Comparison of ENCODE assay signal across 26 cellular contexts in the genomic region with DNA sequence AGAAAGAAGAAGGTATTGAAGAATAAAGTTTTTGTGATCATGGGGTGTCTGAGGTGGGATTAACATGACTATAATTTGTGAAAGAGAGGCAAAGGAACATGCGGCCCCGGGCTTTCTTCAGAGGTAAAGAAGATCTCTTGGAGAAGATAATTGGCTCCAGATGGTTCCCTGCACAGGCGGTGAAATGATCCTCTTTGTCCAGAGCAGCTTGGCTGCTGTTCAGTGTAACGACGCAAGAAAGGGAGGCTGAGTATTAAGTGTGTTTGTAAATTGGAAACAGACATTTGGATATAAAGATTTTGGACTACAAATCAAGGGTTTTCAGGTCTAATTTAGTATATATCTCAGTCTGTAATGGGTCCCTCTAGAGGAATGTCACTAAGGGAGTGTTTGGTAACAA. TPM values are rescaled to one million over a fixed set of nuclear protein-coding genes. Genes with fewer than 3 reads are reported as not detected.
DNase-seq lines count a peak whose midpoint lies in the region; ATAC-seq and TF ChIP-seq lines count a peak whose summit lies in the region.
"Had no signal": no experiment of that assay in that cellular context is flagged by ENCODE, and none has a peak within 500 bp of the region (broad histone marks: within the 10 kb centered on the region; RNA-seq: fewer than 3 reads in every experiment).

No MANE protein-coding gene starts in this region.

- H3K27ac Mint-ChIP-seq in MCF 10A (ENCODE audit: low read depth, unreplicated experiment) = peak overlapping the region; percentile 1
- H3K27ac Mint-ChIP-seq in activated CD4-positive, alpha-beta T cell treated with anti-CD3 and anti-CD28 coated beads for 36 hours = no peak overlapping the region
- H3K27ac Mint-ChIP-seq: activated CD8-positive, alpha-beta T cell treated with anti-CD3 and anti-CD28 coated beads, Interleukin-2, amount 10 ng/mL, durations not matched to agents 7 days and 5 days; immature natural killer cell; natural killer cell; progenitor cell of endocrine pancreas had no signal

- H3K9ac ChIP-seq in mammary epithelial cell (ENCODE audit: insufficient read depth, low read length) (no peak overlapping the region), SK-N-MC (ENCODE audit: insufficient read length) (no peak overlapping the region)

- H3K4me1 ChIP-seq in mammary epithelial cell (ENCODE audit: insufficient read depth, low read length) = no peaks in the 10 kb centered on the region
- no peaks in the 10 kb centered on the region for H3K4me1 ChIP-seq in hepatocyte (ENCODE audit: insufficient read depth)
- H3K4me1 ChIP-seq: lower lobe of right lung, upper lobe of right lung had no signal

- H3K4me3 Mint-ChIP-seq in MCF 10A (ENCODE audit: unreplicated experiment) = no peak overlapping the region
- H3K4me3 Mint-ChIP-seq in activated CD4-positive, alpha-beta T cell treated with anti-CD3 and anti-CD28 coated beads for 36 hours = no peak overlapping the region
- H3K4me3 Mint-ChIP-seq: activated CD8-positive, alpha-beta T cell treated with anti-CD3 and anti-CD28 coated beads, Interleukin-2, amount 10 ng/mL, durations not matched to agents 7 days and 5 days; immature natural killer cell; natural killer cell had no signal

- peaks cover 11% of the 10 kb centered on the region for H3K27me3 Mint-ChIP-seq in MCF 10A (ENCODE audit: insufficient read depth, unreplicated experiment)
- H3K27me3 Mint-ChIP-seq in activated CD4-positive, alpha-beta T cell treated with anti-CD3 and anti-CD28 coated beads for 36 hours = peaks cover 6% of the 10 kb centered on the region

- H3K79me2 ChIP-seq in mammary epithelial cell (ENCODE audit: insufficient read depth, low read length) (no peaks in the 10 kb centered on the region), hepatocyte (no peaks in the 10 kb centered on the region)

- no TSS peak for BruUV-seq in MCF 10A (replicated peaks; lab: Mats Ljungman, UMichigan)
- no TSS peak for BruUV-seq in mammary epithelial cell (replicated peaks; lab: Mats Ljungman, UMichigan)

- CTCF ChIA-PET in MCF 10A (lab: Yijun Ruan, JAX) = no interaction called here
- CTCF ChIA-PET in mammary epithelial cell (lab: Charles Lee; ENCODE audit: low non-redundant PET) = no interaction called here
- CTCF ChIA-PET in activated CD4-positive, alpha-beta T cell treated with anti-CD3 and anti-CD28 coated beads for 36 hours (lab: Charles Lee) = no interaction called here

- no peak for TF ChIP-seq CTCF in MCF 10A (IDR thresholded peaks at IDR 0.05; ENCODE audit: unreplicated experiment)
- no peak for TF ChIP-seq CTCF in mammary epithelial cell (conservative IDR thresholded peaks at IDR 0.05 in 1 of 2, IDR thresholded peaks at IDR 0.05 in 1 of 2; ENCODE audit: extremely low read depth in 1 of 2, insufficient read depth in 1 of 2, low read depth in 1 of 2, low read length in 2 of 2)
- TF ChIP-seq CTCF in hepatocyte (IDR thresholded peaks at IDR 0.05; ENCODE audit: poor library complexity) = no peak

- H3K9me2 ChIP-seq in hepatocyte (replicated peaks; ENCODE audit: insufficient read depth) = no peaks in the 10 kb centered on the region

- no peak overlapping the region for H3K4me3 ChIP-seq in mammary epithelial cell (replicated peaks in 1 of 3; ENCODE audit: insufficient read depth in 1 of 3, low read depth in 2 of 3, low read length in 3 of 3)
- peak overlapping the region; percentile 56 for H3K4me3 ChIP-seq in SK-N-MC
- no peak overlapping the region for H3K4me3 ChIP-seq in hepatocyte
- H3K4me3 ChIP-seq: lower lobe of right lung, upper lobe of right lung had no signal

- H4K20me1 ChIP-seq in mammary epithelial cell (ENCODE audit: insufficient read depth, low read length) (no peaks in the 10 kb centered on the region), hepatocyte (ENCODE audit: insufficient read depth, poor library complexity, severe bottlenecking) (no peaks in the 10 kb centered on the region)

- no peaks in the 10 kb centered on the region for H3K27me3 ChIP-seq in mammary epithelial cell (ENCODE audit: insufficient read depth, low read length)
- no peaks in the 10 kb centered on the region for H3K27me3 ChIP-seq in hepatocyte
- H3K27me3 ChIP-seq: upper lobe of right lung had no signal

- H3K4me2 ChIP-seq in mammary epithelial cell (ENCODE audit: insufficient read depth, low read depth, low read length) (no peak overlapping the region), hepatocyte (no peak overlapping the region)

- H3K4me1 Mint-ChIP-seq in MCF 10A (ENCODE audit: insufficient read depth, unreplicated experiment) = no peaks in the 10 kb centered on the region
- no peaks in the 10 kb centered on the region for H3K4me1 Mint-ChIP-seq in activated CD4-positive, alpha-beta T cell treated with anti-CD3 and anti-CD28 coated beads for 36 hours
- H3K4me1 Mint-ChIP-seq: immature natural killer cell, natural killer cell had no signal

- in situ Hi-C loops in mammary epithelial cell (cut with MboI; ENCODE audit: low sequenced_read_pairs in 2 of 2) = loop anchor here in 1 of 2 donors (25.0 kb wide), 1 partner anchor 555 kb away; no protein-coding TSS in a partner anchor

- POLR2A ChIA-PET in MCF 10A (lab: Yijun Ruan, JAX) = no interaction called here
- POLR2A ChIA-PET in activated CD4-positive, alpha-beta T cell treated with anti-CD3 and anti-CD28 coated beads for 36 hours (lab: Charles Lee) = no interaction called here

- H3K9me3 ChIP-seq in mammary epithelial cell (replicated peaks; ENCODE audit: insufficient read depth, low read length) (no peaks in the 10 kb centered on the region), SK-N-MC (ENCODE audit: low read depth, low read length) (no peaks in the 10 kb centered on the region), hepatocyte (ENCODE audit: low read depth) (no peaks in the 10 kb centered on the region)
- H3K9me3 ChIP-seq: lower lobe of right lung, upper lobe of right lung had no signal

- H2AFZ ChIP-seq in mammary epithelial cell (ENCODE audit: low read depth, low read length) = no peak overlapping the region
- no peak overlapping the region for H2AFZ ChIP-seq in hepatocyte

- H3K36me3 ChIP-seq in mammary epithelial cell (ENCODE audit: insufficient read depth, low read length) (no peaks in the 10 kb centered on the region), SK-N-MC (ENCODE audit: insufficient read depth, low read length) (no peaks in the 10 kb centered on the region), hepatocyte (replicated peaks; ENCODE audit: insufficient read depth, low read depth) (no peaks in the 10 kb centered on the region)
- H3K36me3 ChIP-seq: lower lobe of right lung, upper lobe of right lung had no signal

- DNase-seq in MCF 10A (ENCODE audit: unreplicated experiment) (no peak), mammary epithelial cell (no peak), SK-N-MC (ENCODE audit: low read depth, low spot score) (peak; percentile 76), hepatocyte (ENCODE audit: low spot score) (peak; percentile 27), T-helper 9 cell (no peak)
- DNase-seq in stimulated activated CD8-positive, alpha-beta memory T cell treated with anti-CD3 and anti-CD28 coated beads, Interleukin-4, amount 100 ng/mL, for 48 hours = no peak
- DNase-seq in activated CD8-positive, alpha-beta memory T cell treated with anti-CD3 and anti-CD28 coated beads, Interleukin-2, amount 50 U/mL, for 48 hours = no peak
- DNase-seq in activated CD4-positive, alpha-beta T cell treated with anti-CD3 and anti-CD28 coated beads for 36 hours = no peak
- DNase-seq: activated CD8-positive, alpha-beta T cell treated with anti-CD3 and anti-CD28 coated beads, Interleukin-2, amount 10 ng/mL, durations not matched to agents 7 days and 5 days; amygdala; GDM1; glutamatergic neuron; immature natural killer cell; Karpas-422; lower lobe of right lung; natural killer cell; NCI-H1105 treated with DMSO at 0.1 percent for 48 hours; PC-3; stimulated activated CD4-positive, alpha-beta T cell treated with anti-CD3 and anti-CD28 coated beads, Interleukin-12 subunit alpha, Interleukin-12 subunit beta, amount 100 ng/mL, for 4 hours; stimulated activated naive CD4-positive, alpha-beta T cell treated with Interleukin-2 at 50 U/mL for 16 hours; upper lobe of right lung had no signal

- ATAC-seq in activated CD4-positive, alpha-beta T cell treated with anti-CD3 and anti-CD28 coated beads for 36 hours = no peak
- ATAC-seq: activated CD8-positive, alpha-beta T cell treated with anti-CD3 and anti-CD28 coated beads, Interleukin-2, amount 10 ng/mL, durations not matched to agents 7 days and 5 days; lower lobe of right lung; natural killer cell; PC-3; upper lobe of right lung had no signal

- H3K27ac ChIP-seq in mammary epithelial cell (ENCODE audit: insufficient read depth, low read depth, low read length) (no peak overlapping the region), SK-N-MC (peak overlapping the region; percentile 16; the same call in 1 of the 2 replicates), hepatocyte (peak overlapping the region; percentile 7)
- H3K27ac ChIP-seq: lower lobe of right lung, upper lobe of right lung, VCaP had no signal

- dilution Hi-C loops in mammary epithelial cell (cut with HindIII; ENCODE audit: low sequenced_read_pairs) = no loop called here

- H3K9me3 Mint-ChIP-seq in MCF 10A (ENCODE audit: unreplicated experiment) = no peaks in the 10 kb centered on the region
- no peaks in the 10 kb centered on the region for H3K9me3 Mint-ChIP-seq in activated CD4-positive, alpha-beta T cell treated with anti-CD3 and anti-CD28 coated beads for 36 hours (ENCODE audit: low read depth)
- H3K9me3 Mint-ChIP-seq: natural killer cell had no signal

- 88% methylated on average over 5 of the region's 5 CpGs for WGBS in mammary epithelial cell (ENCODE audit: low coverage, missing lambda C conversion rate)
- WGBS in hepatocyte (ENCODE audit: low lambda C conversion rate, missing lambda C conversion rate) = 40% methylated on average over 5 of the region's 5 CpGs

- no peaks in the 10 kb centered on the region for H3K36me3 Mint-ChIP-seq in MCF 10A (ENCODE audit: insufficient read depth, unreplicated experiment)
- no peaks in the 10 kb centered on the region for H3K36me3 Mint-ChIP-seq in activated CD4-positive, alpha-beta T cell treated with anti-CD3 and anti-CD28 coated beads for 36 hours (ENCODE audit: low read depth)
- H3K36me3 Mint-ChIP-seq: immature natural killer cell, natural killer cell had no signal

- intact Hi-C loops in MCF 10A (cut with micrococcal nuclease) = no loop called here
- intact Hi-C loops in mammary epithelial cell (cut with micrococcal nuclease) = no loop called here
- intact Hi-C loops in activated CD4-positive, alpha-beta T cell treated with anti-CD3 and anti-CD28 coated beads for 36 hours (cut with DNase I, micrococcal nuclease) = no loop called here

RNA-seq across cellular contexts. Expression of a gene that starts 4.3 kb away (rescaled TPM):
- total RNA-seq in MCF 10A (2022) (not detected in 2 replicates), mammary epithelial cell (not detected), hepatocyte (1.1 TPM in 1 of 2 replicates, not detected in the other)
- polyA plus RNA-seq in mammary epithelial cell (not detected), hepatocyte (not detected in 2 replicates)
- polyA minus RNA-seq in mammary epithelial cell = not detected
- not detected for total RNA-seq in activated CD4-positive, alpha-beta T cell treated with anti-CD3 and anti-CD28 coated beads for 36 hours
- total RNA-seq: A172; activated CD8-positive, alpha-beta T cell treated with anti-CD3 and anti-CD28 coated beads, Interleukin-2, amount 10 ng/mL, durations not matched to agents 7 days and 5 days; H4; lower lobe of right lung; natural killer cell; NCI-H460; PC-3; upper lobe of right lung had no signal
- polyA plus RNA-seq: immature natural killer cell had no signal

Comparison
In these comparisons a context has a peak if more than half of its experiments do, and no peak if none do; other contexts are left out.
1. DNase-seq: peak in SK-N-MC (single experiment) and hepatocyte (single experiment); none in MCF 10A (single experiment), mammary epithelial cell (single experiment), stimulated activated CD8-positive, alpha-beta memory T cell treated with anti-CD3 and anti-CD28 coated beads, Interleukin-4, amount 100 ng/mL, for 48 hours (single experiment), activated CD8-positive, alpha-beta memory T cell treated with anti-CD3 and anti-CD28 coated beads, Interleukin-2, amount 50 U/mL, for 48 hours (single experiment), activated CD4-positive, alpha-beta T cell treated with anti-CD3 and anti-CD28 coated beads for 36 hours (single experiment) and T-helper 9 cell (single experiment).